Comparison of ENCODE assay signal across 12 cellular contexts in the genomic region with DNA sequence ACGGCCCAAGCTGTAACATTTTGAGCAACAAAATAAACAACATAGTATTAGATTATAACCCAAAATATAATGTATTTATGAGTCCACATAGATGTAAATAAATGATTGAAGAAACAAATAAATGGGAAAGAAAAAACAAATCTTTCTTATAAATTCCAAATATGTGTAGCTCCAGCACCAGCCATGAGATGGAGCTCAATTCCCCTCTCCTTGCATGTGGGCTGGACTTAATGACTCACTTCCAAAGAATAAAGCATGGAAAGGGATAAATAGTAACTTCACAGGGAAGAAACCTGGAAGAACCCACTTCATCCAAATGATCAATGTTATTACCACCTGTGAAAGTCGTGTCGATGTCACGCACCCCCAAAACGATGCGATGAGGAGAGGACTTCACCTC.
DNase-seq lines count a peak whose midpoint lies in the region; ATAC-seq and TF ChIP-seq lines count a peak whose summit lies in the region.
"Had no signal": no experiment of that assay in that cellular context is flagged by ENCODE, and none has a peak within 500 bp of the region (broad histone marks: within the 10 kb centered on the region; RNA-seq: fewer than 3 reads in every experiment).

No MANE protein-coding gene starts in this region.

- H3K36me3 ChIP-seq in breast epithelium: no peaks in the 10 kb centered on the region
- H3K36me3 ChIP-seq: vagina had no signal

- no peak for TF ChIP-seq POLR2A in breast epithelium (IDR thresholded peaks at IDR 0.05)

- no peak for ATAC-seq in HG02840 (IDR thresholded peaks at IDR 0.05; ENCODE audit: low FRiP score, unreplicated experiment)
- ATAC-seq in activated naive CD8-positive, alpha-beta T cell treated with anti-CD3 and anti-CD28 coated beads, Interleukin-2, amount 50 U/mL, for 24 hours: no peak
- ATAC-seq: left colon had no signal

- H3K27me3 Mint-ChIP-seq in MCF 10A (ENCODE audit: insufficient read depth, unreplicated experiment): peaks cover 11% of the 10 kb centered on the region
- no peaks in the 10 kb centered on the region for H3K27me3 Mint-ChIP-seq in T-helper 2 cell treated with Interferon-gamma antibody and Interleukin-4, amounts not matched to agents 5 μg/mL and 100 μg/mL, for 36 hours (ENCODE audit: low read depth)
- H3K27me3 Mint-ChIP-seq in activated naive CD8-positive, alpha-beta T cell treated with anti-CD3 and anti-CD28 coated beads, Interleukin-2, amount 50 U/mL, for 24 hours: peaks cover 2% of the 10 kb centered on the region
- H3K27me3 Mint-ChIP-seq: CD4-positive, CD25-positive, alpha-beta regulatory T cell had no signal

- H3K9me3 Mint-ChIP-seq in MCF 10A (ENCODE audit: unreplicated experiment): no peaks in the 10 kb centered on the region
- no peaks in the 10 kb centered on the region for H3K9me3 Mint-ChIP-seq in T-helper 2 cell treated with Interferon-gamma antibody and Interleukin-4, amounts not matched to agents 5 μg/mL and 100 μg/mL, for 36 hours
- no peaks in the 10 kb centered on the region for H3K9me3 Mint-ChIP-seq in activated naive CD8-positive, alpha-beta T cell treated with anti-CD3 and anti-CD28 coated beads, Interleukin-2, amount 50 U/mL, for 24 hours

- DNase-seq in MCF 10A (ENCODE audit: unreplicated experiment) (peak; percentile 52), breast epithelium (ENCODE audit: low spot score in 2 of 2) (no peak), SW480 (ENCODE audit: low spot score) (peak; percentile 42), fibroblast of the aortic adventitia (ENCODE audit: low read depth) (peak; percentile 72), G401 (ENCODE audit: low spot score) (no peak)
- no peak for DNase-seq in T-helper 2 cell treated with Interferon-gamma antibody and Interleukin-4, amounts not matched to agents 5 μg/mL and 100 μg/mL, for 36 hours (ENCODE audit: low spot score)
- DNase-seq in activated naive CD8-positive, alpha-beta T cell treated with anti-CD3 and anti-CD28 coated beads, Interleukin-2, amount 50 U/mL, for 24 hours: no peak
- DNase-seq: activated CD4-positive, CD25-positive, alpha-beta regulatory T cell; CD4-positive, CD25-positive, alpha-beta regulatory T cell; left colon had no signal

- no TSS peak for BruUV-seq in MCF 10A (replicated peaks; lab: Mats Ljungman, UMichigan)

- intact Hi-C loops in MCF 10A (cut with micrococcal nuclease) (loop anchor here (1.0 kb wide), 2 partner anchors 139 to 143 kb away; no protein-coding TSS in a partner anchor), breast epithelium (cut with DNase I; ENCODE audit: low total_unique reads) (no loop called here)

- no peak for TF ChIP-seq CTCF in MCF 10A (IDR thresholded peaks at IDR 0.05; ENCODE audit: unreplicated experiment)
- TF ChIP-seq CTCF in breast epithelium (IDR thresholded peaks at IDR 0.05): no peak
- TF ChIP-seq CTCF in fibroblast of the aortic adventitia (IDR thresholded peaks at IDR 0.05; ENCODE audit: insufficient read depth, low read length): peak; percentile 66

- H3K4me1 ChIP-seq in breast epithelium: no peaks in the 10 kb centered on the region

- no peak overlapping the region for H3K27ac Mint-ChIP-seq in MCF 10A (ENCODE audit: low read depth, unreplicated experiment)
- no peak overlapping the region for H3K27ac Mint-ChIP-seq in T-helper 2 cell treated with Interferon-gamma antibody and Interleukin-4, amounts not matched to agents 5 μg/mL and 100 μg/mL, for 36 hours
- H3K27ac Mint-ChIP-seq in activated naive CD8-positive, alpha-beta T cell treated with anti-CD3 and anti-CD28 coated beads, Interleukin-2, amount 50 U/mL, for 24 hours: no peak overlapping the region

- no peak overlapping the region for H3K27ac ChIP-seq in breast epithelium
- H3K27ac ChIP-seq: vagina had no signal

- H3K4me1 Mint-ChIP-seq in MCF 10A (ENCODE audit: insufficient read depth, unreplicated experiment): no peaks in the 10 kb centered on the region
- peaks cover 1% of the 10 kb centered on the region for H3K4me1 Mint-ChIP-seq in T-helper 2 cell treated with Interferon-gamma antibody and Interleukin-4, amounts not matched to agents 5 μg/mL and 100 μg/mL, for 36 hours (ENCODE audit: low read depth)
- peaks cover 19% of the 10 kb centered on the region for H3K4me1 Mint-ChIP-seq in activated naive CD8-positive, alpha-beta T cell treated with anti-CD3 and anti-CD28 coated beads, Interleukin-2, amount 50 U/mL, for 24 hours
- H3K4me1 Mint-ChIP-seq: CD4-positive, CD25-positive, alpha-beta regulatory T cell had no signal

- in situ Hi-C loops in G401 (cut with HindIII; ENCODE audit: low sequenced_read_pairs): no loop called here

- H3K4me3 ChIP-seq in breast epithelium: no peak overlapping the region
- H3K4me3 ChIP-seq in fibroblast of the aortic adventitia (ENCODE audit: low read depth, low read length): no peak overlapping the region
- H3K4me3 ChIP-seq: vagina had no signal

- POLR2A ChIA-PET in MCF 10A (lab: Yijun Ruan, JAX): no interaction called here

- no peaks in the 10 kb centered on the region for H3K27me3 ChIP-seq in breast epithelium
- H3K27me3 ChIP-seq: vagina had no signal

- H3K36me3 Mint-ChIP-seq in MCF 10A (ENCODE audit: insufficient read depth, unreplicated experiment): no peaks in the 10 kb centered on the region
- no peaks in the 10 kb centered on the region for H3K36me3 Mint-ChIP-seq in T-helper 2 cell treated with Interferon-gamma antibody and Interleukin-4, amounts not matched to agents 5 μg/mL and 100 μg/mL, for 36 hours (ENCODE audit: low read depth)
- H3K36me3 Mint-ChIP-seq in activated naive CD8-positive, alpha-beta T cell treated with anti-CD3 and anti-CD28 coated beads, Interleukin-2, amount 50 U/mL, for 24 hours (ENCODE audit: low read depth): no peaks in the 10 kb centered on the region
- H3K36me3 Mint-ChIP-seq: CD4-positive, CD25-positive, alpha-beta regulatory T cell had no signal

- H3K4me3 Mint-ChIP-seq in MCF 10A (ENCODE audit: unreplicated experiment): no peak overlapping the region
- H3K4me3 Mint-ChIP-seq in T-helper 2 cell treated with Interferon-gamma antibody and Interleukin-4, amounts not matched to agents 5 μg/mL and 100 μg/mL, for 36 hours: no peak overlapping the region
- no peak overlapping the region for H3K4me3 Mint-ChIP-seq in activated naive CD8-positive, alpha-beta T cell treated with anti-CD3 and anti-CD28 coated beads, Interleukin-2, amount 50 U/mL, for 24 hours

- no peaks in the 10 kb centered on the region for H3K9me3 ChIP-seq in breast epithelium
- H3K9me3 ChIP-seq: vagina had no signal

- CTCF ChIA-PET in MCF 10A (lab: Yijun Ruan, JAX): interaction anchor here (0.6 to 2.9 kb wide), 2 partner anchors 9 to 142 kb away, joined by 3 to 10 read pairs; no protein-coding TSS in a partner anchor

Comparison
In these comparisons a context has a peak if more than half of its experiments do, and no peak if none do; other contexts are left out.
1. DNase-seq: peak in MCF 10A (single experiment), SW480 (single experiment) and fibroblast of the aortic adventitia (single experiment); none in breast epithelium (0 of 2), T-helper 2 cell treated with Interferon-gamma antibody and Interleukin-4, amounts not matched to agents 5 μg/mL and 100 μg/mL, for 36 hours (single experiment), activated naive CD8-positive, alpha-beta T cell treated with anti-CD3 and anti-CD28 coated beads, Interleukin-2, amount 50 U/mL, for 24 hours (single experiment) and G401 (single experiment).